32 cellular contexts compared by ENCODE assay signal in the genomic region with DNA sequence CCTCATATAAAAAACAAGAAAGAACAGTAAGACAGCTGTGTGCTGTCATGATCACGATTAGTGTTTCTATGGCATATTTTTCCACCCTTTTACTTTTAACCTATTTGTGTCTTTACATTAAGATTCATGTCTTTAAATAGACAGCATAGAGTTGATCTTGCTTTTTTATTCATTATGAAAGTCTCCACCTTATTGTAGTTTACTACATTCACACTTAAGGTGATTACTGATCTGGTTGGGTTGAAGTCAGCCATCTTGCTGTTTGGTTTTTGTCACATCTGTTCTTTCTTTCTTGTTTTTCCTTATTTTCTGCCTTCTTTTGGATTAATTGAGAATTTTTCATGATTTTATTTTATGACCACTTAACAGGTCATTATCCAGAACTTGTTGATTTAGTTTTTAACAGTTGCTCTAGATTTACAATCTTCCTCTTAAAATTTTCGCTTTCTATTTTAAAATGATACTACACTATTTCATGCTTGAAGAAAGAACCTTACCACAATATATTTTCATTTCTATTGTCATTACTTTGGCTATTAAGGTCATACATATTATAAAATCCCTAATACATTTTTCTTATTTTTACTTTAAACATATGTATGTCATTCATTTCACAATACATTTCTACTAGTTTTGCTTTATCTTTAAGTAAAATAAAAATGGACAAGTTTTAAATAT.
"Had no signal": no experiment of that assay in that cellular context is flagged by ENCODE, and none has a peak within 500 bp of the region (broad histone marks: within the 10 kb centered on the region; RNA-seq: fewer than 3 reads in every experiment).

No MANE protein-coding gene starts in this region.

- H3K9me3 Mint-ChIP-seq: activated CD4-positive, alpha-beta T cell treated with anti-CD3 and anti-CD28 coated beads, Interleukin-2, amount 10 ng/mL, durations not matched to agents 24 days and 14 days; activated CD8-positive, alpha-beta T cell treated with anti-CD3 and anti-CD28 coated beads for 36 hours had no signal

- H3K4me3 ChIP-seq: adrenal gland, body of pancreas, breast epithelium, Peyer's patch had no signal

- H3K4me3 Mint-ChIP-seq: activated CD4-positive, alpha-beta T cell treated with anti-CD3 and anti-CD28 coated beads, Interleukin-2, amount 10 ng/mL, durations not matched to agents 24 days and 14 days; activated CD8-positive, alpha-beta T cell treated with anti-CD3 and anti-CD28 coated beads for 36 hours; activated naive CD4-positive, alpha-beta T cell treated with anti-CD3 and anti-CD28 coated beads, Interleukin-2, amount 50 U/mL, for 24 hours; activated T-cell treated with anti-CD3 and anti-CD28 coated beads, Interleukin-2, amount 50 U/mL, for 72 hours; activated T-helper 17 cell treated with anti-CD3 and anti-CD28 coated beads, Interleukin-2, amount 50 U/mL, for 72 hours had no signal

- H3K36me3 Mint-ChIP-seq: activated naive CD4-positive, alpha-beta T cell treated with anti-CD3 and anti-CD28 coated beads, Interleukin-2, amount 50 U/mL, for 24 hours had no signal

- FAIRE-seq: astrocyte, TTC549 had no signal

- H3K36me3 ChIP-seq: adrenal gland, breast epithelium, Peyer's patch had no signal

- H3K9me3 ChIP-seq: adrenal gland, Peyer's patch had no signal

- H3K4me1 Mint-ChIP-seq: activated CD4-positive, alpha-beta T cell treated with anti-CD3 and anti-CD28 coated beads, Interleukin-2, amount 10 ng/mL, durations not matched to agents 24 days and 14 days; activated naive CD4-positive, alpha-beta T cell treated with anti-CD3 and anti-CD28 coated beads, Interleukin-2, amount 50 U/mL, for 24 hours; activated T-helper 17 cell treated with anti-CD3 and anti-CD28 coated beads, Interleukin-2, amount 50 U/mL, for 72 hours had no signal

- DNase-seq: activated CD4-positive, alpha-beta T cell treated with anti-CD3 and anti-CD28 coated beads, Interleukin-2, amount 10 ng/mL, durations not matched to agents 24 days and 14 days; activated CD4-positive, alpha-beta T cell treated with anti-CD3 and anti-CD28 coated beads, Interleukin-2, amount 50 U/mL, for 4 hours; activated CD8-positive, alpha-beta T cell treated with anti-CD3 and anti-CD28 coated beads for 36 hours; activated effector memory CD4-positive, alpha-beta T cell treated with anti-CD3 and anti-CD28 coated beads, Interleukin-2, amount 50 U/mL, for 16 hours; activated naive CD4-positive, alpha-beta T cell; activated T-cell treated with anti-CD3 and anti-CD28 coated beads, Interleukin-2, amount 50 U/mL, for 1 hour; activated T-cell treated with anti-CD3 and anti-CD28 coated beads, Interleukin-2, amount 50 U/mL, for 72 hours; adrenal gland; body of pancreas; NCI-H1092 treated with DMSO at 0.1 percent for 48 hours; NCI-H1417; NCI-H146; NCI-H187; NCI-H2029 treated with DMSO at 0.1 percent for 48 hours; NCI-H2107; NCI-H2171 treated with DMSO at 0.1 percent for 48 hours; NCI-H2227 treated with DMSO at 0.1 percent for 48 hours; NCI-H446; NCI-H524; NK-92 treated with Interleukin-12 subunit alpha and Interleukin-12 subunit beta, amount 100 ng/mL, for 24 hours; PC-3; Peyer's patch; RPMI8226; SHP77 treated with DMSO at 0.1 percent for 48 hours; SW 1271; T-helper 1 cell had no signal

- H3K27me3 Mint-ChIP-seq: activated CD4-positive, alpha-beta T cell treated with anti-CD3 and anti-CD28 coated beads, Interleukin-2, amount 10 ng/mL, durations not matched to agents 24 days and 14 days; activated CD8-positive, alpha-beta T cell treated with anti-CD3 and anti-CD28 coated beads for 36 hours; activated naive CD4-positive, alpha-beta T cell treated with anti-CD3 and anti-CD28 coated beads, Interleukin-2, amount 50 U/mL, for 24 hours; activated T-helper 17 cell treated with anti-CD3 and anti-CD28 coated beads, Interleukin-2, amount 50 U/mL, for 72 hours had no signal

- ATAC-seq: activated CD8-positive, alpha-beta T cell treated with anti-CD3 and anti-CD28 coated beads for 36 hours; activated T-cell treated with anti-CD3 and anti-CD28 coated beads, Interleukin-2, amount 50 U/mL, for 72 hours; activated T-helper 17 cell treated with anti-CD3 and anti-CD28 coated beads, Interleukin-2, amount 50 U/mL, for 72 hours; body of pancreas; PC-3; SK-N-SH treated with all-trans-retinoic acid at 6 μM for 48 hours had no signal

- H3K27ac ChIP-seq: adrenal gland, body of pancreas, breast epithelium, Peyer's patch had no signal

- H3K27ac Mint-ChIP-seq: activated CD4-positive, alpha-beta T cell treated with anti-CD3 and anti-CD28 coated beads, Interleukin-2, amount 10 ng/mL, durations not matched to agents 24 days and 14 days; activated CD8-positive, alpha-beta T cell treated with anti-CD3 and anti-CD28 coated beads for 36 hours; activated naive CD4-positive, alpha-beta T cell treated with anti-CD3 and anti-CD28 coated beads, Interleukin-2, amount 50 U/mL, for 24 hours; activated T-cell treated with anti-CD3 and anti-CD28 coated beads, Interleukin-2, amount 50 U/mL, for 72 hours; activated T-helper 17 cell treated with anti-CD3 and anti-CD28 coated beads, Interleukin-2, amount 50 U/mL, for 72 hours had no signal

- H3K27me3 ChIP-seq: adrenal gland, body of pancreas, breast epithelium, Peyer's patch had no signal

- H3K4me1 ChIP-seq: adrenal gland, body of pancreas, breast epithelium, Peyer's patch had no signal
